9 cellular contexts compared by ENCODE assay signal in the genomic region with DNA sequence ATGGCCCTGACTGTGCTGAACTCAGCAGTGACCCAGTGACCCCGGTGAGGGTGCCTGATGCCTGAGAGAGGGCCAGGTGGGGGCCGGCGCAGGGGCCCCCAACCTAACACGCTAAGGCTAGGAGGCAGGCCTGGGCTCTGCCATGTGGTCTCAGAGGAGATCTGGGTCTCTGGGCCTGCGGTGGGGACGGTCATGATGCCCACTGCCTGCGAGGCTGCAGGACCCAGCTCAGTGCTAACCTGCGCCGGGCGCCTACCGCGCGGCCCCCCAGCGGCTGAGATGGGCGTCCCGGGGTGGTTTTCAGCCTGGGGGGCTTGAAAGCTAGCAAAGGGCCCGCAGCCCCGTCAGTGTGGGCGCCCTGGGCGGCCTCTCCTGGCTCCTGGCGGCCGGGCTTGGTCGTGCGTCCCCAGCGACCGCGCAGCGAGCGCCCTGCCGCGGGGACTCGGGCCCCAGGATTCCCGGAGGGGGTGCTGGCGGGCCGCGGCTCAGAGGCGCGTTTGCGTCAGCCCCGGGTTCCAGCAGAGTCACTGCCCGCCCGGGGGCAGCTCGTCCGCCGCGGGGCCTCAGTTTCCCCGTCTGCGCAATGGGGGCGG. TPM values are rescaled to one million over a fixed set of nuclear protein-coding genes. Genes with fewer than 3 reads are reported as not detected.
DNase-seq lines count a peak whose midpoint lies in the region; ATAC-seq, FAIRE-seq and TF ChIP-seq lines count a peak whose summit lies in the region.
"Had no signal": no experiment of that assay in that cellular context is flagged by ENCODE, and none has a peak within 500 bp of the region (broad histone marks: within the 10 kb centered on the region; RNA-seq: fewer than 3 reads in every experiment).

No MANE protein-coding gene starts in this region.

- H3K9me3 ChIP-seq in skeletal muscle tissue (ENCODE audit: control insufficient read depth in 3 of 3, low read length in 3 of 3), result no peaks in the 10 kb centered on the region

- peak overlapping the region; percentile 56 to 69 (median 63) for H3K4me3 ChIP-seq in skeletal muscle tissue (ENCODE audit: low read length in 3 of 3)

- peaks cover 13% of the 10 kb centered on the region for H3K27me3 Mint-ChIP-seq in activated CD8-positive, alpha-beta memory T cell treated with anti-CD3 and anti-CD28 coated beads, Interleukin-2, amount 10 ng/mL, durations not matched to agents 7 days and 5 days

- no peak overlapping the region for H3K27ac Mint-ChIP-seq in activated CD8-positive, alpha-beta memory T cell treated with anti-CD3 and anti-CD28 coated beads, Interleukin-2, amount 10 ng/mL, durations not matched to agents 7 days and 5 days

- no peak for FAIRE-seq in GM12891 (lab: Jason Lieb, UNC)
- FAIRE-seq: endometrium had no signal

- peaks cover 4 to 12% (median 11%) of the 10 kb centered on the region in 3 donors for H3K4me1 ChIP-seq in skeletal muscle tissue (ENCODE audit: control insufficient read depth in 3 of 3, insufficient read depth in 3 of 3, low read length in 3 of 3)

- CTCF ChIA-PET in activated CD8-positive, alpha-beta memory T cell treated with anti-CD3 and anti-CD28 coated beads, Interleukin-2, amount 10 ng/mL, durations not matched to agents 7 days and 5 days (lab: Charles Lee), result interaction anchor here (1.6 to 2.2 kb wide), 3 partner anchors 15 to 180 kb away, joined by 3 to 8 read pairs (median 5); no protein-coding TSS in a partner anchor

- peak overlapping the region; percentile 23 to 83 (median 70) for H3K9ac ChIP-seq in skeletal muscle tissue (ENCODE audit: low read depth in 1 of 3, low read length in 3 of 3)

- in situ Hi-C loops in ACHN (cut with HindIII; ENCODE audit: low pct_ligation_motif_present, low pct_unique_long_range_greater_than_20kb, low sequenced_read_pairs), result no loop called here

- H3K27ac ChIP-seq in skeletal muscle tissue (ENCODE audit: low read depth, low read length), result peak overlapping the region; percentile 74

- intact Hi-C loops in left cardiac atrium (cut with DNase I), result no loop called here

- DNase-seq in ACHN (peak; percentile 22), GM12891 (ENCODE audit: insufficient read length, low spot score) (peak; percentile 79), left cardiac atrium (peak; percentile 48), COLO829 (ENCODE audit: low spot score) (no peak), anterior cingulate cortex (lab: John Stamatoyannopoulos, UW) (no peak), COR-L47 (lab: John Stamatoyannopoulos, UW) (no peak)
- no peak for DNase-seq in activated CD8-positive, alpha-beta memory T cell treated with anti-CD3 and anti-CD28 coated beads, Interleukin-2, amount 10 ng/mL, durations not matched to agents 7 days and 5 days

- peaks cover 20 to 26% (median 25%) of the 10 kb centered on the region in 3 donors for H3K27me3 ChIP-seq in skeletal muscle tissue (ENCODE audit: control insufficient read depth in 3 of 3, insufficient read depth in 3 of 3, low read length in 3 of 3)

- no peaks in the 10 kb centered on the region for H3K36me3 Mint-ChIP-seq in activated CD8-positive, alpha-beta memory T cell treated with anti-CD3 and anti-CD28 coated beads, Interleukin-2, amount 10 ng/mL, durations not matched to agents 7 days and 5 days

- H3K9me3 Mint-ChIP-seq in activated CD8-positive, alpha-beta memory T cell treated with anti-CD3 and anti-CD28 coated beads, Interleukin-2, amount 10 ng/mL, durations not matched to agents 7 days and 5 days (ENCODE audit: low read depth), result no peaks in the 10 kb centered on the region

- no peak for TF ChIP-seq POLR2A in GM12891 (IDR thresholded peaks at IDR 0.05; ENCODE audit: low read depth, low read length)

- H3K36me3 ChIP-seq in skeletal muscle tissue (ENCODE audit: control insufficient read depth in 3 of 3, insufficient read depth in 3 of 3, low read length in 3 of 3), result peaks cover 0 to 24% (median 4%) of the 10 kb centered on the region in 3 donors

- peak; percentile 54 for ATAC-seq in activated CD8-positive, alpha-beta memory T cell treated with anti-CD3 and anti-CD28 coated beads, Interleukin-2, amount 10 ng/mL, durations not matched to agents 7 days and 5 days
- ATAC-seq in left cardiac atrium, result no peak

- peak overlapping the region; percentile 36 for H3K4me3 Mint-ChIP-seq in activated CD8-positive, alpha-beta memory T cell treated with anti-CD3 and anti-CD28 coated beads, Interleukin-2, amount 10 ng/mL, durations not matched to agents 7 days and 5 days

- peaks cover 2% of the 10 kb centered on the region for H3K4me1 Mint-ChIP-seq in activated CD8-positive, alpha-beta memory T cell treated with anti-CD3 and anti-CD28 coated beads, Interleukin-2, amount 10 ng/mL, durations not matched to agents 7 days and 5 days

TF ChIP-seq in GM12891, 5 proteins besides CTCF, POLR2A, EP300 and RAD21:
- no peak for TF ChIP-seq SPI1 (IDR thresholded peaks at IDR 0.05; ENCODE audit: low read depth, low read length)
- TF ChIP-seq POU2F2 (IDR thresholded peaks at IDR 0.05; ENCODE audit: low read depth, low read length), result no peak
- TF ChIP-seq PAX5 (IDR thresholded peaks at IDR 0.05; ENCODE audit: insufficient read depth, low read length, severe bottlenecking), result no peak
- no peak for TF ChIP-seq TAF1 (IDR thresholded peaks at IDR 0.05; ENCODE audit: low read depth, low read length)
- no peak for TF ChIP-seq POLR2AphosphoS5 (IDR thresholded peaks at IDR 0.05; ENCODE audit: low read depth, low read length)

RNA-seq across cellular contexts. Expression of a gene that starts 2.5 kb away (rescaled TPM):
- polyA plus RNA-seq in GM12891 (2012; ENCODE audit: low read depth, missing spikeins), result 0.09 TPM
- total RNA-seq in activated CD8-positive, alpha-beta memory T cell treated with anti-CD3 and anti-CD28 coated beads, Interleukin-2, amount 10 ng/mL, durations not matched to agents 7 days and 5 days, result 1 to 10 TPM in 1 of 2 experiments, under 1 TPM in 1; 0.29 to 1.1 TPM
- total RNA-seq in left cardiac atrium (100 to 1,000 TPM in 1 of 2 donors, 10 to 100 TPM in 1; 86.6 to 138 TPM), skeletal muscle tissue (51.7 TPM)

RNA-seq across cellular contexts. Expression of a gene that starts 22.1 kb away (rescaled TPM):
- polyA plus RNA-seq in GM12891 (2012; ENCODE audit: low read depth, missing spikeins), result 5.1 TPM
- total RNA-seq in activated CD8-positive, alpha-beta memory T cell treated with anti-CD3 and anti-CD28 coated beads, Interleukin-2, amount 10 ng/mL, durations not matched to agents 7 days and 5 days, result 10 to 100 TPM; 16.9 to 20.5 TPM
- total RNA-seq in left cardiac atrium (100 to 1,000 TPM; 154 TPM), skeletal muscle tissue (27.1 TPM)

RNA-seq across cellular contexts. Expression of a gene that starts 47.2 kb away (rescaled TPM):
- 0.45 TPM for polyA plus RNA-seq in GM12891 (2012; ENCODE audit: low read depth, missing spikeins)
- total RNA-seq in activated CD8-positive, alpha-beta memory T cell treated with anti-CD3 and anti-CD28 coated beads, Interleukin-2, amount 10 ng/mL, durations not matched to agents 7 days and 5 days, result not detected
- total RNA-seq in left cardiac atrium (10 to 100 TPM; 23.2 to 35.2 TPM), skeletal muscle tissue (11.0 TPM)

Comparison
In these comparisons a context has a peak if more than half of its experiments do, and no peak if none do; other contexts are left out.
1. DNase-seq: peak in ACHN (single experiment), GM12891 (single experiment) and left cardiac atrium (single experiment); none in activated CD8-positive, alpha-beta memory T cell treated with anti-CD3 and anti-CD28 coated beads, Interleukin-2, amount 10 ng/mL, durations not matched to agents 7 days and 5 days (single experiment), COLO829 (single experiment), anterior cingulate cortex (0 of 58) and COR-L47 (single experiment).
2. RNA of a gene that starts 2.5 kb away (total RNA-seq): 86.6 to 138 TPM in left cardiac atrium and 51.7 TPM in skeletal muscle tissue (single experiment); 0.29 to 1.1 TPM in activated CD8-positive, alpha-beta memory T cell treated with anti-CD3 and anti-CD28 coated beads, Interleukin-2, amount 10 ng/mL, durations not matched to agents 7 days and 5 days; every median in the first group is over 10 times any median in the second.
3. RNA of a gene that starts 47.2 kb away (total RNA-seq): 23.2 to 35.2 TPM in left cardiac atrium and 11.0 TPM in skeletal muscle tissue (single experiment); not detected in activated CD8-positive, alpha-beta memory T cell treated with anti-CD3 and anti-CD28 coated beads, Interleukin-2, amount 10 ng/mL, durations not matched to agents 7 days and 5 days; every median in the first group is over 10 times any median in the second.